In the genomic region with DNA sequence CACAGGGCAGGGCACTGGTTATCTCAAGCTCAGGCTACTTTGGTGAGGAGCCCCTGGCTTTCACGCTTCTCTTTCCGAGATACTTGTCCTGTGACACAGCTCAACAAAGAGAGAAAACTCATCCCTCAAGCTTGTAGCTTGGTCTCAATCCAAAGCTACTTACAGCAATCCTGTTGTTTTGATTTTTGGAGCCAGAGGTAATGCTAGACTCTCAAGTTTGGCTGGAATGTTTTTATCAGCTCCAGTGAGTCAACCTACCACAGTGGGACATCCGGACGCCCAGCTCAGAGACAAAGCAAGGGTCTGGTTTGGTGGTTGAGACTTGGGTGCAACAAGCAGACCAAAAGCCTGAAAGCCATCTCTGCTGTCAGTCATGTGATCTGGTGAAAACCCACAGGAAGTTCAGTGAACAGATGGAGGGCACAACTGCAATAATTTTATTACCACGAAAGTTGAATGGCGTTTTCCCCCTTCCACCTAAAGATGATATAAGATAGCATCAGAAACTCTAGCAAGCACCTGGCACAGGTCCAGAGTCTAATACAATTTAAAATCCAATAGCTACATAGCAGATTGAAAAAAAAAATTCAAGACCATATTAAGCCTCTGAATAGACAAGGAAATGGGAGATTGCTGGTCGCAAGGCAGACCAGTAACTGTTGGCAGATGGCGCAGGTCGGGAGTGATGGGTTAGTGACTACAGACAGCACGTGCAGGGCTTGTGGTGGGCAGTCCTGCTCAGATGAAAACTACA, we compare ENCODE assay signal across 9 cellular contexts.
DNase-seq lines count a peak whose midpoint lies in the region; ATAC-seq and TF ChIP-seq lines count a peak whose summit lies in the region.
"Had no signal": no experiment of that assay in that cellular context is flagged by ENCODE, and none has a peak within 500 bp of the region (broad histone marks: within the 10 kb centered on the region; RNA-seq: fewer than 3 reads in every experiment).

No MANE protein-coding gene starts in this region.

- intact Hi-C loops in Right ventricle myocardium inferior (cut with DNase I), result no loop called here

- H3K36me3 ChIP-seq in right atrium auricular region, result no peaks in the 10 kb centered on the region

- H3K27me3 ChIP-seq in right atrium auricular region, result no peaks in the 10 kb centered on the region

- TF ChIP-seq CTCF in right atrium auricular region (IDR thresholded peaks at IDR 0.05), result no peak

- H3K9me3 ChIP-seq in right atrium auricular region, result no peaks in the 10 kb centered on the region

- no peak for ATAC-seq in Right ventricle myocardium inferior
- no peak for ATAC-seq in HG03039 (IDR thresholded peaks at IDR 0.05; ENCODE audit: unreplicated experiment)
- ATAC-seq in GM21526 (IDR thresholded peaks at IDR 0.05; ENCODE audit: low FRiP score, unreplicated experiment), result no peak

- DNase-seq in right atrium auricular region (ENCODE audit: low spot score) (no peak), Right ventricle myocardium inferior (ENCODE audit: missing footprints) (no peak), T1000 (lab: John Stamatoyannopoulos, UW) (peak; percentile 29), hepatic stellate cell (ENCODE audit: low spot score) (peak; percentile 80), SKM-1 treated with dmso at 0.1 percent for 144 hours (lab: John Stamatoyannopoulos, UW; ENCODE audit: unreplicated experiment) (no peak), DMS53 treated with DMSO at 0.1 percent for 48 hours (lab: John Stamatoyannopoulos, UW; ENCODE audit: unreplicated experiment) (no peak)

- H3K27ac ChIP-seq in right atrium auricular region, result peak overlapping the region; percentile 45 to 90
- H3K27ac ChIP-seq: SK-N-MC had no signal

- no peak overlapping the region for H3K4me3 ChIP-seq in right atrium auricular region
- H3K4me3 ChIP-seq: SK-N-MC had no signal

- peaks cover 0 to 20% of the 10 kb centered on the region in 2 donors for H3K4me1 ChIP-seq in right atrium auricular region

Comparison
In these comparisons a context has a peak if more than half of its experiments do, and no peak if none do; other contexts are left out.
1. DNase-seq: peak in T1000 (single experiment) and hepatic stellate cell (single experiment); none in right atrium auricular region (single experiment), Right ventricle myocardium inferior (single experiment), SKM-1 treated with dmso at 0.1 percent for 144 hours (single experiment) and DMS53 treated with DMSO at 0.1 percent for 48 hours (single experiment).